ENCODE assay signal across 1 cellular context in genomic region chr1:64913361-64914015, GRCh38.
TF ChIP-seq lines count a peak whose summit lies in the region.

No MANE protein-coding gene starts in this region.

TF ChIP-seq in A549, 52 proteins besides CTCF, POLR2A, EP300 and RAD21 (continued from another document):
- TF ChIP-seq HOXA7 (CRISPR knock-in tag; IDR thresholded peaks at IDR 0.05) (no peak), REST (IDR thresholded peaks at IDR 0.05) (no peak)
